In genomic region chr3:126948980-126949535, GRCh38 we compare ENCODE assay signal across 16 cellular contexts. TPM values are rescaled to one million over a fixed set of nuclear protein-coding genes. Genes with fewer than 3 reads are reported as not detected.
DNase-seq lines count a peak whose midpoint lies in the region; ATAC-seq and TF ChIP-seq lines count a peak whose summit lies in the region.
"Had no signal": no experiment of that assay in that cellular context is flagged by ENCODE, and none has a peak within 500 bp of the region (broad histone marks: within the 10 kb centered on the region; RNA-seq: fewer than 3 reads in every experiment).

No MANE protein-coding gene starts in this region.

- no peak overlapping the region for H3K14ac ChIP-seq in IMR-90 (replicated peaks; ENCODE audit: low read depth, low read length)
- H3K14ac ChIP-seq in neuronal stem cell (ENCODE audit: low read length), result no peak overlapping the region

- dilution Hi-C loops in IMR-90 (cut with HindIII; ENCODE audit: low sequenced_read_pairs, unreplicated experiment), result no loop called here

- H3K27ac ChIP-seq in BLaER1 (no peak overlapping the region), IMR-90 (ENCODE audit: insufficient read depth, low read length) (no peak overlapping the region), heart right ventricle (no peak overlapping the region), neuronal stem cell (replicated peaks; ENCODE audit: low read length) (no peak overlapping the region)

- H2AFZ ChIP-seq in IMR-90 (replicated peaks; ENCODE audit: low read length, poor library complexity), result peak overlapping the region; percentile 10
- H2AFZ ChIP-seq in neuronal stem cell (ENCODE audit: low read length), result no peak overlapping the region

- H3K18ac ChIP-seq in IMR-90 (ENCODE audit: low read depth, low read length), result no peak overlapping the region
- no peak overlapping the region for H3K18ac ChIP-seq in neuronal stem cell (ENCODE audit: low read length)

- H4K91ac ChIP-seq in IMR-90 (ENCODE audit: insufficient read depth, low read depth, low read length), result no peak overlapping the region
- H4K91ac ChIP-seq in neuronal stem cell (ENCODE audit: low read depth, low read length, poor library complexity), result no peak overlapping the region

- no peak overlapping the region for H3K4ac ChIP-seq in IMR-90 (ENCODE audit: low read depth, low read length)
- no peak overlapping the region for H3K4ac ChIP-seq in neuronal stem cell (ENCODE audit: low read length)

- H2AK5ac ChIP-seq in IMR-90 (ENCODE audit: low read depth, low read length) (no peak overlapping the region), neuronal stem cell (ENCODE audit: low read depth, low read length) (no peak overlapping the region)

- BruUV-seq in IMR-90 (replicated peaks; lab: Mats Ljungman, UMichigan), result no TSS peak

- no peak for TF ChIP-seq RAD21 in IMR-90 (IDR thresholded peaks at IDR 0.05; ENCODE audit: low read length)

- TF ChIP-seq POLR2A in IMR-90 (IDR thresholded peaks at IDR 0.05; ENCODE audit: low read depth, low read length), result no peak

- TF ChIP-seq CTCF in IMR-90 (conservative IDR thresholded peaks at IDR 0.05; ENCODE audit: low read depth, low read length) (no peak), heart right ventricle (IDR thresholded peaks at IDR 0.05) (no peak)

- H3K9me1 ChIP-seq in IMR-90 (ENCODE audit: insufficient read depth, low read length), result peaks cover 9% of the 10 kb centered on the region; the same call in 1 of the 2 replicates

- intact Hi-C loops in IMR-90 (cut with micrococcal nuclease) (no loop called here), heart right ventricle (cut with DNase I) (no loop called here)

- POLR2A ChIA-PET in IMR-90 (lab: Charles Lee; ENCODE audit: unreplicated experiment), result no interaction called here

- H4K5ac ChIP-seq in IMR-90 (ENCODE audit: low read depth, low read length), result no peak overlapping the region

- H2AK9ac ChIP-seq in IMR-90 (replicated peaks; ENCODE audit: low read depth, low read length, poor library complexity), result no peak overlapping the region

- DNase-seq in IMR-90 (no peak), heart right ventricle (peak in 1 of 2 donors; percentile 49), neuronal stem cell (ENCODE audit: low spot score) (no peak), GF-D8 (lab: John Stamatoyannopoulos, UW) (no peak)
- DNase-seq: Caco-2, DMS53, NCI-H1436, NCI-H2081, NCI-H510A treated with DMSO at 0.1 percent for 48 hours, SHP77, SK-N-SH had no signal

- H3K4me2 ChIP-seq in BLaER1, result peak overlapping the region; percentile 66
- no peak overlapping the region for H3K4me2 ChIP-seq in IMR-90 (ENCODE audit: low read depth, low read length)
- H3K4me2 ChIP-seq in neuronal stem cell (ENCODE audit: insufficient read depth, low read length, poor library complexity, severe bottlenecking), result no peak overlapping the region
- H3K4me2 ChIP-seq: SK-N-SH had no signal

- ATAC-seq in IMR-90 (ENCODE audit: low read depth) (no peak), heart right ventricle (peak; percentile 63 to 94 (median 80)), GM19351 (IDR thresholded peaks at IDR 0.05; ENCODE audit: unreplicated experiment) (no peak), HG03378 (IDR thresholded peaks at IDR 0.05; ENCODE audit: unreplicated experiment) (no peak)
- ATAC-seq: HCT116, Panc1 had no signal

- peaks cover 71% of the 10 kb centered on the region for H3K4me1 ChIP-seq in BLaER1
- no peaks in the 10 kb centered on the region for H3K4me1 ChIP-seq in IMR-90 (ENCODE audit: control insufficient read depth, insufficient read depth, low read length)
- peaks cover 0 to 20% (median 8%) of the 10 kb centered on the region in 9 donors for H3K4me1 ChIP-seq in heart right ventricle
- H3K4me1 ChIP-seq in neuronal stem cell (ENCODE audit: control insufficient read depth in 2 of 2, insufficient read depth in 1 of 2, low read depth in 1 of 2, low read length in 2 of 2), result peaks cover 7 to 8% of the 10 kb centered on the region in 2 donors
- H3K4me1 ChIP-seq: Caco-2 had no signal

- H2BK20ac ChIP-seq in IMR-90 (ENCODE audit: low read depth, low read length), result no peak overlapping the region

- H3K79me1 ChIP-seq in IMR-90 (ENCODE audit: low read depth in 1 of 2, low read length in 2 of 2) (no peaks in the 10 kb centered on the region), neuronal stem cell (ENCODE audit: low read depth, low read length) (no peaks in the 10 kb centered on the region)

- peaks cover 2% of the 10 kb centered on the region for H4K20me1 ChIP-seq in BLaER1
- no peaks in the 10 kb centered on the region for H4K20me1 ChIP-seq in IMR-90 (ENCODE audit: insufficient read depth, low read length)

- H2BK12ac ChIP-seq in neuronal stem cell (ENCODE audit: low read length), result no peak overlapping the region

- H3K36me3 ChIP-seq in BLaER1 (no peaks in the 10 kb centered on the region), IMR-90 (ENCODE audit: control insufficient read depth, insufficient read depth, low read length) (no peaks in the 10 kb centered on the region), heart right ventricle (no peaks in the 10 kb centered on the region), neuronal stem cell (replicated peaks in 1 of 2; ENCODE audit: control insufficient read depth in 2 of 2, insufficient read depth in 2 of 2, low read length in 2 of 2) (peaks cover 0 to 1% of the 10 kb centered on the region in 2 donors)

- H3K56ac ChIP-seq in IMR-90 (ENCODE audit: extremely low read depth, insufficient read depth, low read length), result no peak overlapping the region

- whole genome bisulfite sequencing in IMR-90 (ENCODE audit: extremely low coverage in 2 of 2, insufficient read length in 1 of 2), 2 experiments, result 87% methylated on average over 11 of the region's 14 CpGs; no CpG with 5 or more reads in 1 of the 2 experiments
- 80 to 82% methylated on average over 14 of the region's 14 CpGs for WGBS in heart right ventricle, 2 donors
- no CpG with 5 or more reads among the region's 14 CpGs for WGBS in neuronal stem cell (ENCODE audit: extremely low coverage in 2 of 2, insufficient read length in 2 of 2, insufficient replicate concordance in 1 of 2), 2 donors

- H3K9ac ChIP-seq in BLaER1, result no peak overlapping the region
- H3K9ac ChIP-seq in IMR-90 (ENCODE audit: low read depth, low read length), result no peak overlapping the region
- no peak overlapping the region for H3K9ac ChIP-seq in neuronal stem cell (ENCODE audit: low read depth, low read length, poor library complexity)
- H3K9ac ChIP-seq: SK-N-SH had no signal

- H2BK120ac ChIP-seq in IMR-90 (ENCODE audit: low read depth, low read length), result no peak overlapping the region
- H2BK120ac ChIP-seq in neuronal stem cell (ENCODE audit: low read depth, low read length), result no peak overlapping the region

- in situ Hi-C loops in IMR-90 (cut with MboI; ENCODE audit: low sequenced_read_pairs), result no loop called here

- no peak overlapping the region for H3K23ac ChIP-seq in IMR-90 (ENCODE audit: low read depth, low read length)
- H3K23ac ChIP-seq in neuronal stem cell (ENCODE audit: low read depth, low read length, poor library complexity), result no peak overlapping the region

- no peak overlapping the region for H4K8ac ChIP-seq in IMR-90 (ENCODE audit: low read depth in 2 of 2, low read length in 2 of 2)
- peak overlapping the region; percentile 85 for H4K8ac ChIP-seq in neuronal stem cell (ENCODE audit: low read depth, low read length)

- H3K27me3 ChIP-seq in BLaER1 (no peaks in the 10 kb centered on the region), IMR-90 (ENCODE audit: control insufficient read depth, insufficient read depth, low read length) (no peaks in the 10 kb centered on the region), heart right ventricle (no peaks in the 10 kb centered on the region), neuronal stem cell (ENCODE audit: control insufficient read depth in 3 of 3, insufficient read depth in 3 of 3, low read depth in 1 of 3, low read length in 3 of 3) (no peaks in the 10 kb centered on the region)

- H2BK15ac ChIP-seq in IMR-90 (ENCODE audit: low read depth, low read length), result no peak overlapping the region
- H2BK15ac ChIP-seq in neuronal stem cell (ENCODE audit: low read length), result no peak overlapping the region

- H3K4me3 ChIP-seq in BLaER1, result no peak overlapping the region
- H3K4me3 ChIP-seq in IMR-90 (ENCODE audit: insufficient read depth, low read depth, low read length), result no peak overlapping the region
- no peak overlapping the region for H3K4me3 ChIP-seq in heart right ventricle
- H3K4me3 ChIP-seq in neuronal stem cell (ENCODE audit: low read length in 2 of 2), result no peak overlapping the region

- H2BK5ac ChIP-seq in IMR-90 (ENCODE audit: low read depth, low read length, poor library complexity, severe bottlenecking), result no peak overlapping the region
- H2BK5ac ChIP-seq in neuronal stem cell (ENCODE audit: low read length), result no peak overlapping the region

- CTCF ChIA-PET in IMR-90 (lab: Yijun Ruan, JAX), result no interaction called here

- no peaks in the 10 kb centered on the region for H3K9me3 ChIP-seq in BLaER1
- H3K9me3 ChIP-seq in IMR-90 (ENCODE audit: control insufficient read depth, insufficient read depth, low read length), result no peaks in the 10 kb centered on the region
- no peaks in the 10 kb centered on the region for H3K9me3 ChIP-seq in heart right ventricle
- H3K9me3 ChIP-seq in neuronal stem cell (replicated peaks in 1 of 2; ENCODE audit: control insufficient read depth in 2 of 2, insufficient read depth in 1 of 2, low read depth in 1 of 2, low read length in 2 of 2), result no peaks in the 10 kb centered on the region
- H3K9me3 ChIP-seq: Caco-2, SK-N-SH had no signal

TF ChIP-seq in IMR-90, 13 proteins besides CTCF, POLR2A, EP300 and RAD21 (continues in another document):
- no peak for TF ChIP-seq ELK1 (IDR thresholded peaks at IDR 0.05; ENCODE audit: borderline replicate concordance, low read depth, low read length)
- TF ChIP-seq RFX5 (IDR thresholded peaks at IDR 0.05; ENCODE audit: low read depth, low read length), result no peak
- TF ChIP-seq FOS (IDR thresholded peaks at IDR 0.05; ENCODE audit: low read depth, low read length), result no peak
- TF ChIP-seq MAFK (IDR thresholded peaks at IDR 0.05; ENCODE audit: low read depth, low read length), result no peak
- no peak for TF ChIP-seq MAZ (IDR thresholded peaks at IDR 0.05; ENCODE audit: borderline replicate concordance, low read depth, low read length)

RNA-seq across cellular contexts. Expression of gene PLXNA1, which starts 33.9 kb away (rescaled TPM):
- total RNA-seq in IMR-90 (2012; rRNA removed), result 13.6 and 14.4 TPM in 2 replicates
- polyA plus RNA-seq in IMR-90 (2012; rRNA removed), result 49.4 and 61.7 TPM in 2 replicates
- 25.5 and 52.4 TPM in 2 replicates for polyA plus RNA-seq in IMR-90 (2012; cell fraction: cytosol; rRNA removed)
- 88.7 and 218 TPM in 2 replicates for polyA plus RNA-seq in IMR-90 (2012; cell fraction: nucleus; rRNA removed; ENCODE audit: low replicate concordance)
- 10 to 100 TPM; 19.0 to 29.7 (median 25.1) TPM for total RNA-seq in heart right ventricle
- 10 to 100 TPM; 14.3 to 14.8 TPM for polyA plus RNA-seq in heart right ventricle
- 31.7 TPM for polyA plus RNA-seq in neuronal stem cell (2013, experiment 1 of 2)
- 32.1 TPM for polyA plus RNA-seq in neuronal stem cell (2013, experiment 2 of 2)

Comparison
In these comparisons a context has a peak if more than half of its experiments do, and no peak if none do; other contexts are left out.
1. ATAC-seq: peak in heart right ventricle (8 of 8); none in IMR-90 (single experiment), GM19351 (single experiment) and HG03378 (single experiment).